Comparison of ENCODE assay signal across 1 cellular context in the genomic region with DNA sequence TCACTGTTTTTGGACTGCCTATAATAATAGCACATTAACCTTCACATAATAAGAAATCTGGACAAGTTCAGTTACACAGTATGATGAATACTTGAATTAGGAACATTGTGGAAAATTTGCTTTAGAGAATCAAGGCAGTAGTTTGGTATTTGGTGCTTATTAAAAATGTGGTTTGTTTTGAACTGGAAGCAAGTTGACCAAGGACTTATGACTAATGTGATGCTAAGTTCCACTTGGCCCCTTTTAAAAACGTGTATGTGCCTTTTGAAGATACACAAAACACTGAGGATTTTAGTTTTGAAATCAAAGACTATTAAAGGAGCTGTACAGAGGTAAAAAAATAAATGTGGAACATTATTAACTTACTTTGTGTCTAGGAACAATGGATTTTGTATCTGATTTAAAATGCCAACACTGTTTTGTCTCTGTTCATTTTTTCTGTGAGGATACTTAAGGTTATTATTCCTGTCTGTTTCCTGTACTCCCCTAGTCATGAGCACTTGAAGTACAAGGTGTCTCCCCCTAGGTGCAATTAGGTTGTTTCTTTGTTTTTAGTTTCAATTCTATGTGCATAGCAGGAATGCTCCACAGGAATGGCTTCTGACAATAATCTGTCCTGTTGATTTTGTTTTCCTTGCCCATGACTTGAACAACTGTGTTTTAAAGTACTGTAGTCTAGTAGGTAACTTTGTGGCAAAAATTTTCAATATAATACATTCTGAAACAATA.
TF ChIP-seq lines count a peak whose summit lies in the region.

No MANE protein-coding gene starts in this region.

TF ChIP-seq in IMR-90, 13 proteins besides CTCF, POLR2A, EP300 and RAD21:
- TF ChIP-seq RCOR1 (IDR thresholded peaks at IDR 0.05; ENCODE audit: insufficient replicate concordance, low read length) (no peak), MXI1 (IDR thresholded peaks at IDR 0.05; ENCODE audit: borderline replicate concordance, low read depth, low read length) (no peak), MAZ (IDR thresholded peaks at IDR 0.05; ENCODE audit: borderline replicate concordance, low read depth, low read length) (no peak), RFX5 (IDR thresholded peaks at IDR 0.05; ENCODE audit: low read depth, low read length) (no peak), CHD1 (IDR thresholded peaks at IDR 0.05; ENCODE audit: low read depth, low read length) (no peak), BHLHE40 (IDR thresholded peaks at IDR 0.05; ENCODE audit: low read depth, low read length) (no peak), FOS (IDR thresholded peaks at IDR 0.05; ENCODE audit: low read depth, low read length) (no peak), NFE2L2 (IDR thresholded peaks at IDR 0.05; ENCODE audit: low read depth, low read length) (no peak), MAFK (IDR thresholded peaks at IDR 0.05; ENCODE audit: low read depth, low read length) (no peak), CEBPB (IDR thresholded peaks at IDR 0.05; ENCODE audit: low read depth, low read length) (no peak), SMC3 (IDR thresholded peaks at IDR 0.05; ENCODE audit: low read depth, low read length) (no peak)
- TF ChIP-seq, protein P1, sequence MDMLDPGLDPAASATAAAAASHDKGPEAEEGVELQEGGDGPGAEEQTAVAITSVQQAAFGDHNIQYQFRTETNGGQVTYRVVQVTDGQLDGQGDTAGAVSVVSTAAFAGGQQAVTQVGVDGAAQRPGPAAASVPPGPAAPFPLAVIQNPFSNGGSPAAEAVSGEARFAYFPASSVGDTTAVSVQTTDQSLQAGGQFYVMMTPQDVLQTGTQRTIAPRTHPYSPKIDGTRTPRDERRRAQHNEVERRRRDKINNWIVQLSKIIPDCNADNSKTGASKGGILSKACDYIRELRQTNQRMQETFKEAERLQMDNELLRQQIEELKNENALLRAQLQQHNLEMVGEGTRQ (IDR thresholded peaks at IDR 0.05; ENCODE audit: low read depth, low read length), result no peak
- TF ChIP-seq, protein P2, sequence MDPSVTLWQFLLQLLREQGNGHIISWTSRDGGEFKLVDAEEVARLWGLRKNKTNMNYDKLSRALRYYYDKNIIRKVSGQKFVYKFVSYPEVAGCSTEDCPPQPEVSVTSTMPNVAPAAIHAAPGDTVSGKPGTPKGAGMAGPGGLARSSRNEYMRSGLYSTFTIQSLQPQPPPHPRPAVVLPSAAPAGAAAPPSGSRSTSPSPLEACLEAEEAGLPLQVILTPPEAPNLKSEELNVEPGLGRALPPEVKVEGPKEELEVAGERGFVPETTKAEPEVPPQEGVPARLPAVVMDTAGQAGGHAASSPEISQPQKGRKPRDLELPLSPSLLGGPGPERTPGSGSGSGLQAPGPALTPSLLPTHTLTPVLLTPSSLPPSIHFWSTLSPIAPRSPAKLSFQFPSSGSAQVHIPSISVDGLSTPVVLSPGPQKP (IDR thresholded peaks at IDR 0.05; ENCODE audit: borderline replicate concordance, low read depth, low read length), result no peak
